16 cellular contexts compared by ENCODE assay signal in the genomic region with DNA sequence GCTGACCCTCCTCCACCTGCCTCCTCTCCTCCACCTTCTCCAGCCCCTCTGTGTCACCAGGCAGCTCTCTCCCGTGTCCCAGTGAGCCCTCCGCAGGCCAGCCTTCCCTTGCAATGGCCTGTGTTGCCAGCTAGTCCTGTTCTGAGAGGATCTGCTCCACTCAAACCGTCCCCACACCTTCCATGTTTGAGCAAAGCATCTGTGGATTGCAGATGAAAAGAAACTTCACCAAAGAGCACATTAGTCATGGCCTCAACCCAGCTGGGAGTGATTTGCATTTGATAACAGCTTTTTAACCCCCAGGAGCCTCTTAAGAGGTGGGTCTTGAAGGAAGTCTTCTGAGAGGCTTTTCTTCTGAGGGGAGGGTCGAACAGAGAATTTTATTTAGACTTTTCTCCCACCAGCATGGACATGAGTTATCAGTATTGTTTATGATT.
DNase-seq lines count a peak whose midpoint lies in the region; ATAC-seq and TF ChIP-seq lines count a peak whose summit lies in the region.
"Had no signal": no experiment of that assay in that cellular context is flagged by ENCODE, and none has a peak within 500 bp of the region (broad histone marks: within the 10 kb centered on the region; RNA-seq: fewer than 3 reads in every experiment).

No MANE protein-coding gene starts in this region.

- H3K27ac Mint-ChIP-seq in GM23338 (peak overlapping the region; percentile 19; the same call in 1 of the 2 replicates), WTC11 (no peak overlapping the region; the same call in 1 of the 2 replicates)

- H3K9me2 ChIP-seq in GM23338 (ENCODE audit: insufficient read depth): no peaks in the 10 kb centered on the region

- H2AFZ ChIP-seq in GM23338: no peak overlapping the region

- H3K4me3 Mint-ChIP-seq in GM23338: peak overlapping the region; percentile 53
- H3K4me3 Mint-ChIP-seq in WTC11: peak overlapping the region; percentile 37

- no peak; a peak in 1 of 4 replicates for TF ChIP-seq CTCF in GM23338 (conservative IDR thresholded peaks at IDR 0.05; ENCODE audit: low read depth in 2 of 2)
- no peak for TF ChIP-seq CTCF in WTC11 (IDR thresholded peaks at IDR 0.05)

- H3K9me3 ChIP-seq in skeletal muscle satellite cell (replicated peaks; ENCODE audit: low read length): no peaks in the 10 kb centered on the region
- H3K9me3 ChIP-seq: Peyer's patch had no signal

- DNase-seq in GM23338 (ENCODE audit: low spot score) (peak; percentile 35), WTC11 (ENCODE audit: low spot score) (no peak), hepatic stellate cell (ENCODE audit: low spot score) (peak; percentile 55), NCI-H82 (lab: John Stamatoyannopoulos, UW) (no peak), inferior parietal cortex (ENCODE audit: extremely low spot score) (no peak), amygdala (lab: John Stamatoyannopoulos, UW) (no peak)
- no peak for DNase-seq in activated naive CD4-positive, alpha-beta T cell (lab: John Stamatoyannopoulos, UW)
- DNase-seq: Kasumi-1, mammary epithelial cell, NCI-H2171 treated with DMSO at 0.1 percent for 48 hours, Peyer's patch, small intestine, WERI-Rb-1 had no signal

- no peaks in the 10 kb centered on the region for H3K36me3 ChIP-seq in GM23338 (ENCODE audit: insufficient read depth)
- peaks cover 11% of the 10 kb centered on the region for H3K36me3 ChIP-seq in skeletal muscle satellite cell (ENCODE audit: insufficient read depth, low read length)
- H3K36me3 ChIP-seq: Peyer's patch, WERI-Rb-1 had no signal

- H3K9ac ChIP-seq in skeletal muscle satellite cell (ENCODE audit: low read depth, low read length): peak overlapping the region; percentile 5

- H3K36me3 Mint-ChIP-seq in GM23338 (ENCODE audit: low read depth): peaks cover 19% of the 10 kb centered on the region
- peaks cover 9% of the 10 kb centered on the region for H3K36me3 Mint-ChIP-seq in WTC11

- H3K27me3 ChIP-seq in GM23338 (ENCODE audit: insufficient read depth): no peaks in the 10 kb centered on the region
- no peaks in the 10 kb centered on the region for H3K27me3 ChIP-seq in skeletal muscle satellite cell (ENCODE audit: control insufficient read depth, insufficient read depth, low read length)
- H3K27me3 ChIP-seq: Peyer's patch had no signal

- POLR2A ChIA-PET in WTC11 (lab: Charles Lee): no interaction called here

- H3K4me2 ChIP-seq in GM23338: peak overlapping the region; percentile 59
- no peak overlapping the region for H3K4me2 ChIP-seq in skeletal muscle satellite cell (ENCODE audit: low read length)

- H3K27me3 Mint-ChIP-seq in GM23338 (ENCODE audit: insufficient read depth, low read depth, poor library complexity): peaks cover 13% of the 10 kb centered on the region
- H3K27me3 Mint-ChIP-seq in WTC11 (ENCODE audit: low read depth): peaks cover 31% of the 10 kb centered on the region

- H3K79me2 ChIP-seq in GM23338 (replicated peaks; ENCODE audit: insufficient read depth): no peaks in the 10 kb centered on the region

- H4K20me1 ChIP-seq in GM23338 (replicated peaks; ENCODE audit: insufficient read depth): peaks cover 17% of the 10 kb centered on the region

- no peak overlapping the region for H3K27ac ChIP-seq in GM23338 (ENCODE audit: low read depth)
- H3K27ac ChIP-seq: Peyer's patch, WERI-Rb-1 had no signal

- H3K4me3 ChIP-seq in GM23338 (0 out of 2 replicates have a peak overlapping the region, but pooled peaks have one; percentile 12), skeletal muscle satellite cell (ENCODE audit: low read length) (no peak overlapping the region)
- H3K4me3 ChIP-seq: GM12878, Peyer's patch had no signal

- CTCF ChIA-PET in WTC11 (lab: Charles Lee): interaction anchor here (0.5 to 7.0 kb wide), 9 partner anchors 16 to 158 kb away, joined by 3 to 33 read pairs (median 4); a partner anchor contains a TSS

- peaks cover 21% of the 10 kb centered on the region for H3K4me1 ChIP-seq in GM23338 (ENCODE audit: insufficient read depth)
- peaks cover 55% of the 10 kb centered on the region for H3K4me1 ChIP-seq in skeletal muscle satellite cell (ENCODE audit: control insufficient read depth, insufficient read depth, low read length)

- H3K4me1 Mint-ChIP-seq in GM23338 (peaks cover 34% of the 10 kb centered on the region), WTC11 (peaks cover 28% of the 10 kb centered on the region)

- ATAC-seq in GM23338: peak; percentile 82
- ATAC-seq in WTC11: peak; percentile 86
- ATAC-seq: esophagus mucosa, GM12878 had no signal

- no peaks in the 10 kb centered on the region for H3F3A ChIP-seq in GM23338 (replicated peaks; ENCODE audit: low read depth)

- H3K9me3 Mint-ChIP-seq in GM23338 (peaks cover 12% of the 10 kb centered on the region), WTC11 (peaks cover 11% of the 10 kb centered on the region)

TF ChIP-seq in GM23338, 12 proteins besides CTCF, POLR2A, EP300 and RAD21:
- TF ChIP-seq STAT1 (IDR thresholded peaks at IDR 0.05; ENCODE audit: unreplicated experiment): no peak
- TF ChIP-seq CREB1 (CRISPR knock-in tag; IDR thresholded peaks at IDR 0.05; ENCODE audit: low read depth): no peak
- no peak for TF ChIP-seq EZH2 (IDR thresholded peaks at IDR 0.05; ENCODE audit: low read depth, unreplicated experiment)
- 0 out of 2 replicates have a peak, but pooled peaks have one; percentile 3 for TF ChIP-seq NANOG (IDR thresholded peaks at IDR 0.05; ENCODE audit: borderline replicate concordance)
- TF ChIP-seq, protein P1, sequence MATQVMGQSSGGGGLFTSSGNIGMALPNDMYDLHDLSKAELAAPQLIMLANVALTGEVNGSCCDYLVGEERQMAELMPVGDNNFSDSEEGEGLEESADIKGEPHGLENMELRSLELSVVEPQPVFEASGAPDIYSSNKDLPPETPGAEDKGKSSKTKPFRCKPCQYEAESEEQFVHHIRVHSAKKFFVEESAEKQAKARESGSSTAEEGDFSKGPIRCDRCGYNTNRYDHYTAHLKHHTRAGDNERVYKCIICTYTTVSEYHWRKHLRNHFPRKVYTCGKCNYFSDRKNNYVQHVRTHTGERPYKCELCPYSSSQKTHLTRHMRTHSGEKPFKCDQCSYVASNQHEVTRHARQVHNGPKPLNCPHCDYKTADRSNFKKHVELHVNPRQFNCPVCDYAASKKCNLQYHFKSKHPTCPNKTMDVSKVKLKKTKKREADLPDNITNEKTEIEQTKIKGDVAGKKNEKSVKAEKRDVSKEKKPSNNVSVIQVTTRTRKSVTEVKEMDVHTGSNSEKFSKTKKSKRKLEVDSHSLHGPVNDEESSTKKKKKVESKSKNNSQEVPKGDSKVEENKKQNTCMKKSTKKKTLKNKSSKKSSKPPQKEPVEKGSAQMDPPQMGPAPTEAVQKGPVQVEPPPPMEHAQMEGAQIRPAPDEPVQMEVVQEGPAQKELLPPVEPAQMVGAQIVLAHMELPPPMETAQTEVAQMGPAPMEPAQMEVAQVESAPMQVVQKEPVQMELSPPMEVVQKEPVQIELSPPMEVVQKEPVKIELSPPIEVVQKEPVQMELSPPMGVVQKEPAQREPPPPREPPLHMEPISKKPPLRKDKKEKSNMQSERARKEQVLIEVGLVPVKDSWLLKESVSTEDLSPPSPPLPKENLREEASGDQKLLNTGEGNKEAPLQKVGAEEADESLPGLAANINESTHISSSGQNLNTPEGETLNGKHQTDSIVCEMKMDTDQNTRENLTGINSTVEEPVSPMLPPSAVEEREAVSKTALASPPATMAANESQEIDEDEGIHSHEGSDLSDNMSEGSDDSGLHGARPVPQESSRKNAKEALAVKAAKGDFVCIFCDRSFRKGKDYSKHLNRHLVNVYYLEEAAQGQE (IDR thresholded peaks at IDR 0.05; ENCODE audit: unreplicated experiment): no peak

TF ChIP-seq in WTC11, 78 proteins besides CTCF, POLR2A, EP300 and RAD21:
- TF ChIP-seq NFATC4 (CRISPR knock-in tag; IDR thresholded peaks at IDR 0.05) (no peak), ESRRA (CRISPR knock-in tag; IDR thresholded peaks at IDR 0.05; ENCODE audit: borderline replicate concordance) (no peak), ZNF671 (CRISPR knock-in tag; IDR thresholded peaks at IDR 0.05) (no peak), NR1H2 (CRISPR knock-in tag; IDR thresholded peaks at IDR 0.05) (no peak), ZNF416 (CRISPR knock-in tag; IDR thresholded peaks at IDR 0.05) (no peak), IRF2 (CRISPR knock-in tag; IDR thresholded peaks at IDR 0.05; ENCODE audit: borderline replicate concordance, low read depth) (no peak), RELA (CRISPR knock-in tag; IDR thresholded peaks at IDR 0.05; ENCODE audit: borderline replicate concordance) (no peak), TP53 (CRISPR knock-in tag; IDR thresholded peaks at IDR 0.05) (no peak), FOXK1 (CRISPR knock-in tag; IDR thresholded peaks at IDR 0.05) (no peak)
- TF ChIP-seq, protein P2, sequence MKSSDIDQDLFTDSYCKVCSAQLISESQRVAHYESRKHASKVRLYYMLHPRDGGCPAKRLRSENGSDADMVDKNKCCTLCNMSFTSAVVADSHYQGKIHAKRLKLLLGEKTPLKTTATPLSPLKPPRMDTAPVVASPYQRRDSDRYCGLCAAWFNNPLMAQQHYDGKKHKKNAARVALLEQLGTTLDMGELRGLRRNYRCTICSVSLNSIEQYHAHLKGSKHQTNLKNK (CRISPR knock-in tag; IDR thresholded peaks at IDR 0.05): no peak
- TF ChIP-seq, protein P3, sequence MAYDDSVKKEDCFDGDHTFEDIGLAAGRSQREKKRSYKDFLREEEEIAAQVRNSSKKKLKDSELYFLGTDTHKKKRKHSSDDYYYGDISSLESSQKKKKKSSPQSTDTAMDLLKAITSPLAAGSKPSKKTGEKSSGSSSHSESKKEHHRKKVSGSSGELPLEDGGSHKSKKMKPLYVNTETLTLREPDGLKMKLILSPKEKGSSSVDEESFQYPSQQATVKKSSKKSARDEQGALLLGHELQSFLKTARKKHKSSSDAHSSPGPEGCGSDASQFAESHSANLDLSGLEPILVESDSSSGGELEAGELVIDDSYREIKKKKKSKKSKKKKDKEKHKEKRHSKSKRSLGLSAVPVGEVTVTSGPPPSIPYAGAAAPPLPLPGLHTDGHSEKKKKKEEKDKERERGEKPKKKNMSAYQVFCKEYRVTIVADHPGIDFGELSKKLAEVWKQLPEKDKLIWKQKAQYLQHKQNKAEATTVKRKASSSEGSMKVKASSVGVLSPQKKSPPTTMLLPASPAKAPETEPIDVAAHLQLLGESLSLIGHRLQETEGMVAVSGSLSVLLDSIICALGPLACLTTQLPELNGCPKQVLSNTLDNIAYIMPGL (CRISPR knock-in tag; IDR thresholded peaks at IDR 0.05): no peak

Comparison
In these comparisons a context has a peak if more than half of its experiments do, and no peak if none do; other contexts are left out.
1. DNase-seq: peak in GM23338 (single experiment) and hepatic stellate cell (single experiment); none in WTC11 (single experiment), NCI-H82 (single experiment), activated naive CD4-positive, alpha-beta T cell (0 of 4), inferior parietal cortex (single experiment) and amygdala (0 of 56).